In the genomic region with DNA sequence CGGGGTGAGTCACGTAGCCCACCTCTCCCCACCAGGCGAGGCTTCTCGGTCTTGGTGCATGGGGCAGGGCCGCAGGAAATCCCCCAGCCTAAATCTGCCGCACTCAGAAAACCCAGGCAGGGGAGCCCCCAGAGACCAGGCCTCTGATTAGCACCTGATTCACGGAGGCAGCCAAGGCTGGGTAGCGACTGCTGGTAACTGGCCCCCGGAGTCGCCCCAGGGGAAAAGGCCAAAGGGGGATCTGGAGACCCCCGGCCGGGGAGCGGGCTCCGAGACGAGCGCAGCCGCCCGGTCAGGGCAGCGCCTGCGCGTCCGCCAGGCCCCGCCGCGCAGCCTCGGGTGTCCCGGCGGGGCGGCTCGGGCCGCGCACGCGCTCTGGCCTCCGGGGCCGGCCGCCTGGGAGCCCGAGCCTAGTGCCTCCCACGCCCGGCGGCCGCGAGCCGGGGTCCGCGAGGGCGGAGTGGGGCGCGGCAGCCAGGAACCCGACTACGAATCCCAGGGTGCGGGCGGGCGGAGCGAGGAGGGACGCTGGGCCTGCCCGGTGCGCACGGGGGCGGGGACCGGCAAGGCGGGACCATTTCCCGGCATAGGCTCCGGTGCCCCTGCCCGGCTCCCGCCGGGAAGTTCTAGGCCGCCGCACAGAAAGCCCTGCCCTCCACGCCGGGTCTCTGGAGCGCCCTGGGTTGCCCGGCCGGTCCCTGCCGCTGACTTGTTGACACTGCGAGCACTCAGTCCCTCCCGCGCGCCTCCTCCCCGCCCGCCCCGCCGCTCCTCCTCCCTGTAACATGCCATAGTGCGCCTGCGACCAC, we compare ENCODE assay signal across 8 cellular contexts. TPM values are rescaled to one million over a fixed set of nuclear protein-coding genes. Genes with fewer than 3 reads are reported as not detected.
A peak's percentile ranks its signal among the peaks of the same experiment; 100 is the strongest.
DNase-seq lines count a peak whose midpoint lies in the region; ATAC-seq, FAIRE-seq and TF ChIP-seq lines count a peak whose summit lies in the region.

A gene with protein sequence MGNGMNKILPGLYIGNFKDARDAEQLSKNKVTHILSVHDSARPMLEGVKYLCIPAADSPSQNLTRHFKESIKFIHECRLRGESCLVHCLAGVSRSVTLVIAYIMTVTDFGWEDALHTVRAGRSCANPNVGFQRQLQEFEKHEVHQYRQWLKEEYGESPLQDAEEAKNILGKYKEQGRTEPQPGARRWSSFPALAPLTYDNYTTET (plus strand): TSS at position 791 of the 809 bp plus-strand sequence. CDS start 53 bp downstream, outside the sequence.

- H3K4me1 Mint-ChIP-seq in activated naive CD8-positive, alpha-beta T cell (ENCODE audit: low read depth): peaks cover 47% of the 10 kb centered on the region

- H3K4me1 ChIP-seq in cardiac muscle cell (ENCODE audit: low read depth) (peaks cover 8% of the 10 kb centered on the region), psoas muscle (peaks cover 26% of the 10 kb centered on the region)

- intact Hi-C loops in psoas muscle (cut with DNase I): no loop called here

- peak; percentile 45 for ATAC-seq in HG02610 (IDR thresholded peaks at IDR 0.05; ENCODE audit: unreplicated experiment)
- peak; percentile 87 to 90 (median 90) for ATAC-seq in psoas muscle

- TF ChIP-seq CTCF in cardiac muscle cell (IDR thresholded peaks at IDR 0.05; ENCODE audit: low read depth, low read length): no peak
- no peak for TF ChIP-seq CTCF in psoas muscle (IDR thresholded peaks at IDR 0.05)

- H3K9me3 ChIP-seq in cardiac muscle cell (ENCODE audit: low read depth) (no peaks in the 10 kb centered on the region), psoas muscle (no peaks in the 10 kb centered on the region)

- H3K27me3 ChIP-seq in cardiac muscle cell: no peaks in the 10 kb centered on the region
- H3K27me3 ChIP-seq in psoas muscle (ENCODE audit: insufficient read depth in 3 of 3, low read length in 2 of 3): no peaks in the 10 kb centered on the region

- H3K27ac ChIP-seq in cardiac muscle cell (peak within 1 kb of the TSS; percentile 96), psoas muscle (peak within 1 kb of the TSS; percentile 94)

- H3K27me3 Mint-ChIP-seq in activated naive CD8-positive, alpha-beta T cell: no peaks in the 10 kb centered on the region

- H3K9me3 Mint-ChIP-seq in activated naive CD8-positive, alpha-beta T cell (ENCODE audit: low read depth): no peaks in the 10 kb centered on the region

- 18 to 27% (median 18%) methylated on average over 82 to 85 of the region's 85 CpGs for WGBS in psoas muscle, 3 donors

- DNase-seq in cardiac muscle cell (ENCODE audit: low read depth in 1 of 2, low spot score in 1 of 2): peak; percentile 93
- DNase-seq in psoas muscle: peak; percentile 92
- DNase-seq in urothelium cell line (ENCODE audit: low spot score): peak; percentile 97
- DNase-seq in NCI-H446 treated with DMSO at 0.1 percent for 48 hours (lab: John Stamatoyannopoulos, UW): no peak

- peak within 1 kb of the TSS; percentile 66 for H3K4me3 ChIP-seq in cardiac muscle cell
- H3K4me3 ChIP-seq in psoas muscle: peak within 1 kb of the TSS; percentile 84

- H3K36me3 ChIP-seq in cardiac muscle cell (no peaks in the 10 kb centered on the region), psoas muscle (ENCODE audit: insufficient read depth in 1 of 2, low read depth in 1 of 2) (no peaks in the 10 kb centered on the region)

- no peaks in the 10 kb centered on the region for H3K36me3 Mint-ChIP-seq in activated naive CD8-positive, alpha-beta T cell

- no peak for FAIRE-seq in urothelium cell line (lab: Jason Lieb, UNC)

- TF ChIP-seq POLR2A in GM10847 (IDR thresholded peaks at IDR 0.05; ENCODE audit: extremely low read depth, insufficient read length): peak; percentile 76

- peak within 1 kb of the TSS; percentile 96 for H3K27ac Mint-ChIP-seq in activated naive CD8-positive, alpha-beta T cell

- peak within 1 kb of the TSS; percentile 91 for H3K4me3 Mint-ChIP-seq in activated naive CD8-positive, alpha-beta T cell

TF ChIP-seq in PFSK-1, 5 proteins besides CTCF, POLR2A, EP300 and RAD21:
- TF ChIP-seq TAF1 (IDR thresholded peaks at IDR 0.05; ENCODE audit: borderline replicate concordance, insufficient read depth, low read length) (no peak), POLR2AphosphoS5 (IDR thresholded peaks at IDR 0.05; ENCODE audit: low read depth, low read length) (peak; percentile 60; the same call in 1 of the 2 replicates), FOXP2 (optimal IDR thresholded peaks at IDR 0.05; ENCODE audit: borderline replicate concordance, extremely low read depth, extremely low read length, insufficient read depth) (no peak), SIN3A (IDR thresholded peaks at IDR 0.05; ENCODE audit: borderline replicate concordance, insufficient read depth, low read length) (peak; percentile 75; the same call in 1 of the 2 replicates)
- TF ChIP-seq, protein P1, sequence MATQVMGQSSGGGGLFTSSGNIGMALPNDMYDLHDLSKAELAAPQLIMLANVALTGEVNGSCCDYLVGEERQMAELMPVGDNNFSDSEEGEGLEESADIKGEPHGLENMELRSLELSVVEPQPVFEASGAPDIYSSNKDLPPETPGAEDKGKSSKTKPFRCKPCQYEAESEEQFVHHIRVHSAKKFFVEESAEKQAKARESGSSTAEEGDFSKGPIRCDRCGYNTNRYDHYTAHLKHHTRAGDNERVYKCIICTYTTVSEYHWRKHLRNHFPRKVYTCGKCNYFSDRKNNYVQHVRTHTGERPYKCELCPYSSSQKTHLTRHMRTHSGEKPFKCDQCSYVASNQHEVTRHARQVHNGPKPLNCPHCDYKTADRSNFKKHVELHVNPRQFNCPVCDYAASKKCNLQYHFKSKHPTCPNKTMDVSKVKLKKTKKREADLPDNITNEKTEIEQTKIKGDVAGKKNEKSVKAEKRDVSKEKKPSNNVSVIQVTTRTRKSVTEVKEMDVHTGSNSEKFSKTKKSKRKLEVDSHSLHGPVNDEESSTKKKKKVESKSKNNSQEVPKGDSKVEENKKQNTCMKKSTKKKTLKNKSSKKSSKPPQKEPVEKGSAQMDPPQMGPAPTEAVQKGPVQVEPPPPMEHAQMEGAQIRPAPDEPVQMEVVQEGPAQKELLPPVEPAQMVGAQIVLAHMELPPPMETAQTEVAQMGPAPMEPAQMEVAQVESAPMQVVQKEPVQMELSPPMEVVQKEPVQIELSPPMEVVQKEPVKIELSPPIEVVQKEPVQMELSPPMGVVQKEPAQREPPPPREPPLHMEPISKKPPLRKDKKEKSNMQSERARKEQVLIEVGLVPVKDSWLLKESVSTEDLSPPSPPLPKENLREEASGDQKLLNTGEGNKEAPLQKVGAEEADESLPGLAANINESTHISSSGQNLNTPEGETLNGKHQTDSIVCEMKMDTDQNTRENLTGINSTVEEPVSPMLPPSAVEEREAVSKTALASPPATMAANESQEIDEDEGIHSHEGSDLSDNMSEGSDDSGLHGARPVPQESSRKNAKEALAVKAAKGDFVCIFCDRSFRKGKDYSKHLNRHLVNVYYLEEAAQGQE (IDR thresholded peaks at IDR 0.05; ENCODE audit: insufficient read depth in 1 of 2, low read depth in 2 of 2, low read length in 2 of 2): no peak
TF ChIP-seq in PFSK-1: peak in this region for 2.

RNA-seq across cellular contexts. Expression of the gene that starts here (rescaled TPM):
- polyA plus RNA-seq in PFSK-1 (2012; ENCODE audit: insufficient read length, low read depth): 27.6 TPM
- total RNA-seq in cardiac muscle cell (82.4 and 89.3 TPM in 2 replicates), psoas muscle (10 to 100 TPM; 42.5 to 54.4 (median 50.2) TPM)
- polyA plus RNA-seq in cardiac muscle cell (50.7 and 58.6 TPM in 2 replicates), psoas muscle (10 to 100 TPM; 31.6 to 58.0 (median 49.7) TPM)
